ENCODE assay signal across 8 cellular contexts in genomic region chr20:35883778-35884540, GRCh38.
DNase-seq lines count a peak whose midpoint lies in the region; ATAC-seq and FAIRE-seq lines count a peak whose summit lies in the region.

No MANE protein-coding gene starts in this region.

- H3K4me1 Mint-ChIP-seq in activated CD4-positive, alpha-beta memory T cell treated with anti-CD3 and anti-CD28 coated beads, Interleukin-2, amount 10 ng/mL, durations not matched to agents 7 days and 5 days = peaks cover 13% of the 10 kb centered on the region
- H3K4me1 Mint-ChIP-seq in memory B cell = peaks cover 10% of the 10 kb centered on the region

- CTCF ChIA-PET in activated CD4-positive, alpha-beta memory T cell treated with anti-CD3 and anti-CD28 coated beads, Interleukin-2, amount 10 ng/mL, durations not matched to agents 7 days and 5 days (lab: Charles Lee) = interaction anchor here (0.6 to 3.2 kb wide), 13 partner anchors 9 to 420 kb away, joined by 3 to 17 read pairs (median 4); partner anchors contain the start of genes RBM39 and SPAG4

- POLR2A ChIA-PET in activated CD4-positive, alpha-beta memory T cell treated with anti-CD3 and anti-CD28 coated beads, Interleukin-2, amount 10 ng/mL, durations not matched to agents 7 days and 5 days (lab: Charles Lee) = interaction anchor here (1.0 to 1.7 kb wide), 4 partner anchors 141 to 184 kb away, joined by 3 to 23 read pairs (median 4); partner anchors contain the start of genes RBM39 and ROMO1

- H3K36me3 ChIP-seq in ACC112 (ENCODE audit: insufficient read depth, low read length) (no peaks in the 10 kb centered on the region), ectodermal cell (ENCODE audit: control insufficient read depth, insufficient read depth, low read length) (no peaks in the 10 kb centered on the region)

- H3K27me3 ChIP-seq in ACC112 (ENCODE audit: insufficient read depth, low read length) (no peaks in the 10 kb centered on the region), ectodermal cell (ENCODE audit: control insufficient read depth, insufficient read depth, low read length, poor library complexity, severe bottlenecking) (no peaks in the 10 kb centered on the region)

- no peak overlapping the region for H3K4me3 Mint-ChIP-seq in activated CD4-positive, alpha-beta memory T cell treated with anti-CD3 and anti-CD28 coated beads, Interleukin-2, amount 10 ng/mL, durations not matched to agents 7 days and 5 days
- H3K4me3 Mint-ChIP-seq in memory B cell = no peak overlapping the region

- DNase-seq in GM18507 (ENCODE audit: extremely low spot score, insufficient read length, low read depth) (peak; percentile 23), NCI-H510A treated with DMSO at 0.1 percent for 48 hours (lab: John Stamatoyannopoulos, UW) (peak; percentile 81), memory B cell (ENCODE audit: low spot score in 2 of 2) (peak; percentile 36 to 48)
- peak; percentile 66 for DNase-seq in activated CD4-positive, alpha-beta memory T cell treated with anti-CD3 and anti-CD28 coated beads, Interleukin-2, amount 10 ng/mL, durations not matched to agents 7 days and 5 days
- DNase-seq in stimulated activated CD4-positive, alpha-beta T cell treated with anti-CD3 and anti-CD28 coated beads, TNF-alpha, amount 100 ng/mL, for 48 hours (ENCODE audit: low read depth in 3 of 3) = peak; percentile 6 to 41 (median 39)

- H3K27ac Mint-ChIP-seq in activated CD4-positive, alpha-beta memory T cell treated with anti-CD3 and anti-CD28 coated beads, Interleukin-2, amount 10 ng/mL, durations not matched to agents 7 days and 5 days = peak overlapping the region; percentile 40
- H3K27ac Mint-ChIP-seq in memory B cell = peak overlapping the region; percentile 62

- no peaks in the 10 kb centered on the region for H3K9me3 Mint-ChIP-seq in activated CD4-positive, alpha-beta memory T cell treated with anti-CD3 and anti-CD28 coated beads, Interleukin-2, amount 10 ng/mL, durations not matched to agents 7 days and 5 days
- no peaks in the 10 kb centered on the region for H3K9me3 Mint-ChIP-seq in memory B cell

- peak overlapping the region; percentile 14 for H3K4me3 ChIP-seq in ACC112 (ENCODE audit: low read depth, low read length)
- H3K4me3 ChIP-seq in ectodermal cell (ENCODE audit: insufficient read depth, low read depth, low read length) = no peak overlapping the region

- H3K36me3 Mint-ChIP-seq in activated CD4-positive, alpha-beta memory T cell treated with anti-CD3 and anti-CD28 coated beads, Interleukin-2, amount 10 ng/mL, durations not matched to agents 7 days and 5 days (ENCODE audit: low read depth) = peaks cover 9% of the 10 kb centered on the region
- peaks cover 10% of the 10 kb centered on the region for H3K36me3 Mint-ChIP-seq in memory B cell

- no peak overlapping the region for H2AFZ ChIP-seq in ACC112 (ENCODE audit: low read length, unreplicated experiment)

- FAIRE-seq in GM18507 (lab: Jason Lieb, UNC) = peak; percentile 38

- H3K27me3 Mint-ChIP-seq in activated CD4-positive, alpha-beta memory T cell treated with anti-CD3 and anti-CD28 coated beads, Interleukin-2, amount 10 ng/mL, durations not matched to agents 7 days and 5 days = no peaks in the 10 kb centered on the region
- no peaks in the 10 kb centered on the region for H3K27me3 Mint-ChIP-seq in memory B cell

- H3K27ac ChIP-seq in ACC112 (ENCODE audit: low read depth, low read length) (peak overlapping the region; percentile 94), ectodermal cell (ENCODE audit: insufficient read depth, low read depth, low read length, poor library complexity, severe bottlenecking) (peak overlapping the region; percentile 4)

- peak; percentile 97 for ATAC-seq in memory B cell (ENCODE audit: low read depth)
- no peak for ATAC-seq in GM18498 (IDR thresholded peaks at IDR 0.05; ENCODE audit: unreplicated experiment)

- H3K9me3 ChIP-seq in ectodermal cell (ENCODE audit: control insufficient read depth, low read length) = no peaks in the 10 kb centered on the region

- WGBS in ectodermal cell, 2 experiments = 73 to 77% methylated on average over 10 of the region's 10 CpGs

- peaks cover 40% of the 10 kb centered on the region for H3K4me1 ChIP-seq in ACC112 (ENCODE audit: control insufficient read depth, insufficient read depth, low read length, unreplicated experiment)
- no peaks in the 10 kb centered on the region for H3K4me1 ChIP-seq in ectodermal cell (ENCODE audit: control insufficient read depth, insufficient read depth, low read length)

- peaks cover 22% of the 10 kb centered on the region for H3K79me2 ChIP-seq in ACC112 (ENCODE audit: control insufficient read depth, insufficient read depth, low read length, unreplicated experiment)

Comparison
In these comparisons a context has a peak if more than half of its experiments do, and no peak if none do; other contexts are left out.
1. DNase-seq: peak in every context shown above with its lines; median percentile 81 in NCI-H510A treated with DMSO at 0.1 percent for 48 hours; 66 in activated CD4-positive, alpha-beta memory T cell treated with anti-CD3 and anti-CD28 coated beads, Interleukin-2, amount 10 ng/mL, durations not matched to agents 7 days and 5 days; 42 in memory B cell; 39 in stimulated activated CD4-positive, alpha-beta T cell treated with anti-CD3 and anti-CD28 coated beads, TNF-alpha, amount 100 ng/mL, for 48 hours; 23 in GM18507.